12 cellular contexts compared by ENCODE assay signal in genomic region chr13:46633416-46633815, GRCh38.
DNase-seq lines count a peak whose midpoint lies in the region; ATAC-seq and TF ChIP-seq lines count a peak whose summit lies in the region.
"Had no signal": no experiment of that assay in that cellular context is flagged by ENCODE, and none has a peak within 500 bp of the region (broad histone marks: within the 10 kb centered on the region; RNA-seq: fewer than 3 reads in every experiment).

No MANE protein-coding gene starts in this region.

- H3K79me2 ChIP-seq in ACC112 (ENCODE audit: control insufficient read depth, insufficient read depth, low read length, unreplicated experiment): peaks cover 16% of the 10 kb centered on the region
- H3K79me2 ChIP-seq in HCT116 (ENCODE audit: insufficient read depth, low read length): peaks cover 54% of the 10 kb centered on the region

- peaks cover 32% of the 10 kb centered on the region for H3K36me3 Mint-ChIP-seq in stimulated activated memory B cell treated with anti-CD40 and anti-IgM and Interleukin-4, amounts not matched to agents 10 μg/mL and 1 μg/mL and 100 μg/mL, for 72 hours

- H3K27ac ChIP-seq in ACC112 (ENCODE audit: low read depth, low read length) (peak overlapping the region; percentile 13), HCT116 (ENCODE audit: low read depth, low read length) (no peak overlapping the region), body of pancreas (peak overlapping the region in 1 of 4 donors; percentile 8), substantia nigra (ENCODE audit: low read depth, low read length, poor library complexity, severe bottlenecking) (no peak overlapping the region)
- H3K27ac ChIP-seq: hepatocyte, upper lobe of right lung had no signal

- peak overlapping the region; percentile 54 for H3K4me2 ChIP-seq in HCT116 (ENCODE audit: low read length)
- H3K4me2 ChIP-seq: hepatocyte had no signal

- CTCF ChIA-PET in HCT116 (lab: Charles Lee): no interaction called here

- TF ChIP-seq CTCF in HCT116 (IDR thresholded peaks at IDR 0.05 in 2 of 3, conservative IDR thresholded peaks at IDR 0.05 in 1 of 3; ENCODE audit: borderline replicate concordance in 1 of 3, insufficient read depth in 1 of 3, low read depth in 2 of 3, low read length in 2 of 3): no peak
- TF ChIP-seq CTCF in body of pancreas (IDR thresholded peaks at IDR 0.05): no peak

- H3K4me3 ChIP-seq in ACC112 (ENCODE audit: low read depth, low read length) (no peak overlapping the region), HCT116 (replicated peaks in 1 of 2; ENCODE audit: low read depth in 1 of 2, low read length in 2 of 2) (no peak overlapping the region), body of pancreas (no peak overlapping the region)
- H3K4me3 ChIP-seq: ascending aorta, hepatocyte, upper lobe of right lung had no signal

- H3K36me3 ChIP-seq in ACC112 (ENCODE audit: insufficient read depth, low read length): no peaks in the 10 kb centered on the region
- no peaks in the 10 kb centered on the region for H3K36me3 ChIP-seq in HCT116 (ENCODE audit: control insufficient read depth in 1 of 2, insufficient read depth in 2 of 2, low read length in 2 of 2)
- no peaks in the 10 kb centered on the region for H3K36me3 ChIP-seq in body of pancreas (replicated peaks in 1 of 2; ENCODE audit: insufficient read depth in 1 of 2, low read depth in 2 of 2)
- H3K36me3 ChIP-seq: ascending aorta, BE2C, upper lobe of right lung had no signal

- H3K27me3 ChIP-seq in ACC112 (ENCODE audit: insufficient read depth, low read length) (no peaks in the 10 kb centered on the region), HCT116 (ENCODE audit: insufficient read depth, low read length) (no peaks in the 10 kb centered on the region), body of pancreas (no peaks in the 10 kb centered on the region)
- H3K27me3 ChIP-seq: ascending aorta, BE2C, hepatocyte, upper lobe of right lung had no signal

- no peaks in the 10 kb centered on the region for H3K27me3 Mint-ChIP-seq in stimulated activated memory B cell treated with anti-CD40 and anti-IgM and Interleukin-4, amounts not matched to agents 10 μg/mL and 1 μg/mL and 100 μg/mL, for 72 hours

- POLR2A ChIA-PET in HCT116 (lab: Charles Lee): no interaction called here

- 0 out of 2 replicates have a peak overlapping the region, but pooled peaks have one; percentile 7 for H3K9ac ChIP-seq in HCT116 (ENCODE audit: low read length)

- H3K27ac Mint-ChIP-seq in stimulated activated memory B cell treated with anti-CD40 and anti-IgM and Interleukin-4, amounts not matched to agents 10 μg/mL and 1 μg/mL and 100 μg/mL, for 72 hours: no peak overlapping the region

- BruUV-seq in HCT116 (replicated peaks; lab: Mats Ljungman, UMichigan): no TSS peak

- 0 out of 2 replicates have a peak, but pooled peaks have one; percentile 17 for ATAC-seq in HCT116
- peak; percentile 52 for ATAC-seq in body of pancreas
- ATAC-seq in stimulated activated memory B cell treated with anti-CD40 and anti-IgM and Interleukin-4, amounts not matched to agents 10 μg/mL and 1 μg/mL and 100 μg/mL, for 72 hours: no peak
- no peak for ATAC-seq in HG03432 (IDR thresholded peaks at IDR 0.05; ENCODE audit: unreplicated experiment)
- ATAC-seq: upper lobe of right lung had no signal

- no peaks in the 10 kb centered on the region for H3K9me3 ChIP-seq in HCT116 (ENCODE audit: control insufficient read depth in 1 of 2, insufficient read depth in 1 of 2, low read depth in 1 of 2, low read length in 2 of 2)
- H3K9me3 ChIP-seq in body of pancreas: no peaks in the 10 kb centered on the region
- H3K9me3 ChIP-seq: ascending aorta, BE2C, upper lobe of right lung had no signal

- intact Hi-C loops in HCT116 (cut with micrococcal nuclease): no loop called here
- intact Hi-C loops in body of pancreas (cut with DNase I): no loop called here

- TF ChIP-seq POLR2A in HCT116 (IDR thresholded peaks at IDR 0.05; ENCODE audit: borderline replicate concordance, extremely low read depth, insufficient read depth, insufficient read length) (no peak), body of pancreas (IDR thresholded peaks at IDR 0.05) (no peak)

- peaks cover 10% of the 10 kb centered on the region for H3K4me1 ChIP-seq in ACC112 (ENCODE audit: control insufficient read depth, insufficient read depth, low read length, unreplicated experiment)
- peaks cover 5 to 17% of the 10 kb centered on the region in 2 experiments for H3K4me1 ChIP-seq in HCT116 (ENCODE audit: control insufficient read depth in 1 of 2, insufficient read depth in 2 of 2, low read length in 2 of 2)
- H3K4me1 ChIP-seq in body of pancreas: peaks cover 26% of the 10 kb centered on the region

- H2AFZ ChIP-seq in ACC112 (ENCODE audit: low read length, unreplicated experiment) (no peak overlapping the region), HCT116 (ENCODE audit: low read depth, low read length, poor library complexity, severe bottlenecking) (no peak overlapping the region)
- H2AFZ ChIP-seq: hepatocyte had no signal

- H3K9me2 ChIP-seq in HCT116 (ENCODE audit: insufficient read depth): no peaks in the 10 kb centered on the region

- no peak overlapping the region for H3K4me3 Mint-ChIP-seq in stimulated activated memory B cell treated with anti-CD40 and anti-IgM and Interleukin-4, amounts not matched to agents 10 μg/mL and 1 μg/mL and 100 μg/mL, for 72 hours

- no peak for TF ChIP-seq RAD21 in HCT116 (IDR thresholded peaks at IDR 0.05; ENCODE audit: low read depth)

- H4K20me1 ChIP-seq in HCT116 (ENCODE audit: insufficient read depth): no peaks in the 10 kb centered on the region

- 57 to 71% methylated on average over 3 of the region's 3 CpGs for WGBS in body of pancreas, 2 donors

- DNase-seq in HCT116 (ENCODE audit: low read depth, low spot score): no peak
- DNase-seq in body of pancreas: no peak
- peak; percentile 78 for DNase-seq in kidney glomerular epithelial cell (lab: John Stamatoyannopoulos, UW)
- no peak for DNase-seq in ecto neural progenitor cell (ENCODE audit: low spot score)
- no peak for DNase-seq in substantia nigra (lab: John Stamatoyannopoulos, UW)
- DNase-seq: BE2C, upper lobe of right lung had no signal

- no peaks in the 10 kb centered on the region for H3K9me3 Mint-ChIP-seq in stimulated activated memory B cell treated with anti-CD40 and anti-IgM and Interleukin-4, amounts not matched to agents 10 μg/mL and 1 μg/mL and 100 μg/mL, for 72 hours

- peaks cover 72% of the 10 kb centered on the region for H3K4me1 Mint-ChIP-seq in stimulated activated memory B cell treated with anti-CD40 and anti-IgM and Interleukin-4, amounts not matched to agents 10 μg/mL and 1 μg/mL and 100 μg/mL, for 72 hours

- RAD21 ChIA-PET in HCT116 (lab: Charles Lee; ENCODE audit: low non-redundant PET in 1 of 2, low total read pairs in 2 of 2, uncharacterized antibody in 2 of 2, unreplicated experiment in 2 of 2): no interaction called here

TF ChIP-seq in HCT116, 20 proteins besides CTCF, POLR2A, EP300 and RAD21:
- TF ChIP-seq TCF7L2 (IDR thresholded peaks at IDR 0.05; ENCODE audit: borderline replicate concordance, extremely low read depth, insufficient read depth, insufficient read length): no peak
- 0 out of 2 replicates have a peak, but pooled peaks have one; percentile 28 for TF ChIP-seq JUND (IDR thresholded peaks at IDR 0.05)

Comparison
In these comparisons a context has a peak if more than half of its experiments do, and no peak if none do; other contexts are left out.
1. ATAC-seq: peak in HCT116 (single experiment) and body of pancreas (single experiment); none in stimulated activated memory B cell treated with anti-CD40 and anti-IgM and Interleukin-4, amounts not matched to agents 10 μg/mL and 1 μg/mL and 100 μg/mL, for 72 hours (single experiment) and HG03432 (single experiment).